In the genomic region with DNA sequence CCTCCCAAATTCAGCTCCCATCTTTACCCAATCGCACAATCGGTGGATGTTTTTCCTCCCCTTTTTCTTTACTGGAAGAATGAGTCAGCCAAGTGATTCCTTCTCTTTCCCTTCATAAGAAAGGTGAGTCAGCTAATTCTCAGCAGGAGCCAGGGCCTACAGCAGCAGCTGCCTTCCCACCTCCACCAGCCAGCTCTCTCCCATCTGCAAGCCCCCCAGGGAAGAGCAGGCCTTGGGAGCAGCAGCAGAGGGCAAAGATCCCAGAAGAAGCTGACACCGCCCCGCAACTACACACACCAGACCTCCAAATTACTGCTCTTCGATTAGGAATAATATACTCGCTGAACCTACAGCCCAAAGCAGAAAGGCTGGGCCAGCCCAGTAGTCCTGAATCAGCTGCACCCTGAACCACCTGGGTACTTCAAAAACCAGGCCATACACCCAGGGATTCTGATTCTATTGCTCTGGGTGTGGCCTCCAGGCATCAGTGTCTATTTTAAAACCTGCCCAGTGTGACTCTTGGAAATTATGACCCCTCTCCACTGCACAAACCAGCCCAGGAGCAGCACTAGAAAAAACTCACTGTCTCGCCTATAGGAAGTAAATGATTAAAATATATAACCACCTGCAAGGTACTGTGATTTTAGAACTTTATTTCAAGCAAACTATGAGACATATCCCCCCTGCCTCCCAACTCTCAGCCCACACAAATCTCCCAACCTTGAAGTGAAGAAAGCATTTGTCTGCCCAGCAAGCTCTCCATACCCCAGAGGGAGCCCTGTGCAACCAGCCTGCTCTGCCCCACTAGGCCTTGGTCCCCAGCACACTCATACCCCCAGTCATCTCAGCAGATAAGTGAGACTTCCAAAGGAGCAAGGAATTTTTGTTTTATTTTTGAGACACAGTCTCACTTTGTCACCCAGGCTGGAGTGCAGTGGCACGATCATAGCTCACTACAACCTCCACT, we compare ENCODE assay signal across 9 cellular contexts. TPM values are rescaled to one million over a fixed set of nuclear protein-coding genes. Genes with fewer than 3 reads are reported as not detected.
DNase-seq lines count a peak whose midpoint lies in the region; ATAC-seq and TF ChIP-seq lines count a peak whose summit lies in the region.
"Had no signal": no experiment of that assay in that cellular context is flagged by ENCODE, and none has a peak within 500 bp of the region (broad histone marks: within the 10 kb centered on the region; RNA-seq: fewer than 3 reads in every experiment).

No MANE protein-coding gene starts in this region.

- H3K27me3 ChIP-seq in brain microvascular endothelial cell (replicated peaks): no peaks in the 10 kb centered on the region
- no peaks in the 10 kb centered on the region for H3K27me3 ChIP-seq in left lung
- H3K27me3 ChIP-seq: cardiac muscle cell had no signal

- no peaks in the 10 kb centered on the region for H3K9me3 ChIP-seq in left lung

- TF ChIP-seq CTCF in brain microvascular endothelial cell (IDR thresholded peaks at IDR 0.05; ENCODE audit: low read depth, low read length, missing control alignments): no peak
- TF ChIP-seq CTCF in left lung (IDR thresholded peaks at IDR 0.05): no peak

- DNase-seq in AG08396 (ENCODE audit: low spot score) (peak; percentile 68), HT1080 (ENCODE audit: low read depth) (peak; percentile 90), brain microvascular endothelial cell (peak; percentile 73), left lung (no peak), NCI-H524 treated with DMSO at 0.1 percent for 48 hours (lab: John Stamatoyannopoulos, UW) (no peak), SHP77 (lab: John Stamatoyannopoulos, UW) (no peak)
- DNase-seq in stimulated activated CD4-positive, alpha-beta T cell treated with anti-CD3 and anti-CD28 coated beads, Interleukin-12 subunit alpha, Interleukin-12 subunit beta, amount 100 ng/mL, for 4 hours: no peak

- ATAC-seq in left lung (peak; percentile 58), GM21723 (IDR thresholded peaks at IDR 0.05; ENCODE audit: unreplicated experiment) (no peak)

- intact Hi-C loops in left lung (cut with DNase I): no loop called here

- H3K27ac ChIP-seq in brain microvascular endothelial cell (peak overlapping the region; percentile 80), left lung (peak overlapping the region in 1 of 2 donors; percentile 13)
- H3K27ac ChIP-seq: cardiac muscle cell had no signal

- H3K4me3 ChIP-seq in brain microvascular endothelial cell (ENCODE audit: low read depth, low read length) (no peak overlapping the region), left lung (no peak overlapping the region)
- H3K4me3 ChIP-seq: cardiac muscle cell had no signal

- no peaks in the 10 kb centered on the region for H3K36me3 ChIP-seq in brain microvascular endothelial cell (replicated peaks)
- H3K36me3 ChIP-seq in left lung: no peaks in the 10 kb centered on the region
- H3K36me3 ChIP-seq: cardiac muscle cell had no signal

- in situ Hi-C loops in brain microvascular endothelial cell (cut with HindIII; ENCODE audit: low pct_ligation_motif_present, low sequenced_read_pairs): no loop called here

- peaks cover 0 to 17% of the 10 kb centered on the region in 2 donors for H3K4me1 ChIP-seq in left lung

RNA-seq across cellular contexts. Expression of a gene that starts 7.3 kb away (rescaled TPM):
- 10.8 and 13.8 TPM in 2 replicates for total RNA-seq in HT1080 (2014; rRNA removed; shearing (Covaris generic))
- 2.8 and 4.8 TPM in 2 replicates for polyA plus RNA-seq in HT1080 (2015; cell fraction: cytosol; rRNA removed)
- 12.0 and 13.5 TPM in 2 replicates for polyA plus RNA-seq in HT1080 (2015; cell fraction: nucleus; rRNA removed)
- total RNA-seq in left lung: 10 to 100 TPM; 17.1 to 19.7 TPM

RNA-seq across cellular contexts. Expression of a gene that starts 48.6 kb away (rescaled TPM):
- 34.5 and 35.5 TPM in 2 replicates for total RNA-seq in HT1080 (2014; rRNA removed; shearing (Covaris generic))
- polyA plus RNA-seq in HT1080 (2015; cell fraction: cytosol; rRNA removed): 37.1 and 40.4 TPM in 2 replicates
- 39.6 and 43.2 TPM in 2 replicates for polyA plus RNA-seq in HT1080 (2015; cell fraction: nucleus; rRNA removed)
- 10 to 100 TPM; 21.1 to 29.8 TPM for total RNA-seq in left lung

Comparison
In these comparisons a context has a peak if more than half of its experiments do, and no peak if none do; other contexts are left out.
1. DNase-seq: peak in AG08396 (single experiment), HT1080 (single experiment) and brain microvascular endothelial cell (single experiment); none in left lung (0 of 2), NCI-H524 treated with DMSO at 0.1 percent for 48 hours (single experiment), SHP77 (0 of 2) and stimulated activated CD4-positive, alpha-beta T cell treated with anti-CD3 and anti-CD28 coated beads, Interleukin-12 subunit alpha, Interleukin-12 subunit beta, amount 100 ng/mL, for 4 hours (single experiment).